Comparison of ENCODE assay signal across 23 cellular contexts in the genomic region with DNA sequence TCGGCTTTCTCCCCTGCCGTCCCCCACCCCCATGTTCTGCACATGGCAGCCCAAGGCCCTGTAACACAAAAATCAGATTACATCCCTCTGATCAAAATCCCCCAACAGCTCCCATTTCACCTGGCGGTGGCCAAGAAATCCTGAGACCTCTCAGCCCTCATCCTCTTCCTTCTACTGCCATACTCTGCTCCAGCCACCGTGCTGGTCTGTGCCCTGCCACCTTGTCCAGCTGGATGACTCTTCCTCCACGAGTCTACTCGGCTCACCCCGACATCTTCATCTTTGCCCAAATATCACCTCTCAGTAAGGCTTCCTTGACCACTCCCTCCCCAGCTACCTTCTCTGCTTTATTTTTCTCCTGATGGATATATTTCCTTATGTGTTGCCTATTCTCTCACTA.
"Had no signal": no experiment of that assay in that cellular context is flagged by ENCODE, and none has a peak within 500 bp of the region (broad histone marks: within the 10 kb centered on the region; RNA-seq: fewer than 3 reads in every experiment).

No MANE protein-coding gene starts in this region.

- H3K27me3 ChIP-seq: dorsolateral prefrontal cortex, gastroesophageal sphincter, right lobe of liver, vagina had no signal

- H3K27ac ChIP-seq: parathyroid adenoma, right lobe of liver, thoracic aorta, vagina had no signal

- H3K27ac Mint-ChIP-seq: activated CD4-positive, alpha-beta memory T cell treated with anti-CD3 and anti-CD28 coated beads for 36 hours; activated naive CD4-positive, alpha-beta T cell treated with anti-CD3 and anti-CD28 coated beads, Interleukin-2, amount 50 U/mL, for 24 hours; stimulated activated naive B cell treated with anti-CD40 and anti-IgM and Interleukin-4, amounts not matched to agents 10 μg/mL and 1 μg/mL and 100 μg/mL, for 72 hours; T-helper 17 cell; type B pancreatic cell had no signal

- ATAC-seq: gastroesophageal sphincter; left ventricle myocardium superior; natural killer cell treated with Interleukin-12 subunit alpha and Interleukin-12 subunit beta and Interleukin-15 and Interleukin-18, amount 100 ng/mL, for 72 hours; right lobe of liver; stimulated activated naive B cell treated with anti-CD40 and anti-IgM and Interleukin-4, amounts not matched to agents 10 μg/mL and 1 μg/mL and 100 μg/mL, for 72 hours; T-helper 17 cell had no signal

- H3K4me3 Mint-ChIP-seq: activated CD4-positive, alpha-beta memory T cell treated with anti-CD3 and anti-CD28 coated beads for 36 hours; activated naive CD4-positive, alpha-beta T cell treated with anti-CD3 and anti-CD28 coated beads, Interleukin-2, amount 50 U/mL, for 24 hours; natural killer cell treated with Interleukin-12 subunit alpha and Interleukin-12 subunit beta and Interleukin-15 and Interleukin-18, amount 100 ng/mL, for 72 hours; stimulated activated naive B cell treated with anti-CD40 and anti-IgM and Interleukin-4, amounts not matched to agents 10 μg/mL and 1 μg/mL and 100 μg/mL, for 72 hours; T-helper 17 cell; type B pancreatic cell had no signal

- H3K36me3 ChIP-seq: thoracic aorta, vagina had no signal

- H3K27me3 Mint-ChIP-seq: activated CD4-positive, alpha-beta memory T cell treated with anti-CD3 and anti-CD28 coated beads for 36 hours; activated naive CD4-positive, alpha-beta T cell treated with anti-CD3 and anti-CD28 coated beads, Interleukin-2, amount 50 U/mL, for 24 hours; natural killer cell treated with Interleukin-12 subunit alpha and Interleukin-12 subunit beta and Interleukin-15 and Interleukin-18, amount 100 ng/mL, for 72 hours; stimulated activated naive B cell treated with anti-CD40 and anti-IgM and Interleukin-4, amounts not matched to agents 10 μg/mL and 1 μg/mL and 100 μg/mL, for 72 hours; T-helper 17 cell; type B pancreatic cell had no signal

- H3K9ac ChIP-seq: parathyroid adenoma had no signal

- H3K9me3 ChIP-seq: gastroesophageal sphincter, right lobe of liver, thoracic aorta, vagina had no signal

- DNase-seq: activated CD4-positive, alpha-beta memory T cell treated with anti-CD3 and anti-CD28 coated beads for 36 hours; activated CD4-positive, alpha-beta T cell treated with anti-CD3 and anti-CD28 coated beads for 48 hours; activated CD4-positive, CD25-positive, alpha-beta regulatory T cell; activated T-cell treated with anti-CD3 and anti-CD28 coated beads for 4 hours; central memory CD4-positive, alpha-beta T cell; head of caudate nucleus; left ventricle myocardium superior; mammary epithelial cell; midbrain; right lobe of liver; small intestine; stimulated activated CD4-positive, alpha-beta T cell treated with anti-CD3 and anti-CD28 coated beads, Interleukin-2, amount 100 ng/mL, for 24 hours; stimulated activated CD8-positive, alpha-beta memory T cell treated with anti-CD3 and anti-CD28 coated beads, Interleukin-4, amount 100 ng/mL, for 48 hours; stimulated activated naive B cell treated with anti-CD40 and anti-IgM and Interleukin-4, amounts not matched to agents 10 μg/mL and 1 μg/mL and 100 μg/mL, for 72 hours; T-helper 17 cell had no signal

- H3K4me3 ChIP-seq: dorsolateral prefrontal cortex, gastroesophageal sphincter, right lobe of liver, thoracic aorta, vagina had no signal

- H3K9me3 Mint-ChIP-seq: activated CD4-positive, alpha-beta memory T cell treated with anti-CD3 and anti-CD28 coated beads for 36 hours; activated naive CD4-positive, alpha-beta T cell treated with anti-CD3 and anti-CD28 coated beads, Interleukin-2, amount 50 U/mL, for 24 hours; natural killer cell treated with Interleukin-12 subunit alpha and Interleukin-12 subunit beta and Interleukin-15 and Interleukin-18, amount 100 ng/mL, for 72 hours; stimulated activated naive B cell treated with anti-CD40 and anti-IgM and Interleukin-4, amounts not matched to agents 10 μg/mL and 1 μg/mL and 100 μg/mL, for 72 hours; type B pancreatic cell had no signal
